In genomic region chr6:108286366-108286765, GRCh38 we compare ENCODE assay signal across 23 cellular contexts.
"Had no signal": no experiment of that assay in that cellular context is flagged by ENCODE, and none has a peak within 500 bp of the region (broad histone marks: within the 10 kb centered on the region; RNA-seq: fewer than 3 reads in every experiment).

No MANE protein-coding gene starts in this region.

- H3K4me3 Mint-ChIP-seq: IgD-negative memory B cell had no signal

- ATAC-seq: K562 had no signal

- H3K4me1 ChIP-seq: SJSA1 had no signal

- H3K27me3 ChIP-seq: SJSA1 had no signal

- H3K27ac ChIP-seq: HL-60, KMS-11, SJSA1, SK-N-MC had no signal

- H3K36me3 ChIP-seq: SJSA1 had no signal

- H3K4me3 ChIP-seq: K562, SJSA1, SK-N-MC had no signal

- DNase-seq: Kasumi-1, MM.1S, NCI-H1092 treated with DMSO at 0.1 percent for 48 hours, NCI-H1436, NCI-H187, NCI-H2029, NCI-H2081 treated with DMSO at 0.1 percent for 48 hours, NCI-H2171, NCI-H226, NCI-H446, NCI-H510A, NCI-H524 treated with DMSO at 0.1 percent for 48 hours, NCI-H69, NCI-H774, Right ventricle myocardium superior, RPMI8226, SIG-M5 had no signal

- H3K27me3 Mint-ChIP-seq: IgD-negative memory B cell had no signal

- H3K36me3 Mint-ChIP-seq: IgD-negative memory B cell had no signal

- H3K9me3 ChIP-seq: SJSA1 had no signal

- H3K27ac Mint-ChIP-seq: IgD-negative memory B cell had no signal
